18 cellular contexts compared by ENCODE assay signal in the genomic region with DNA sequence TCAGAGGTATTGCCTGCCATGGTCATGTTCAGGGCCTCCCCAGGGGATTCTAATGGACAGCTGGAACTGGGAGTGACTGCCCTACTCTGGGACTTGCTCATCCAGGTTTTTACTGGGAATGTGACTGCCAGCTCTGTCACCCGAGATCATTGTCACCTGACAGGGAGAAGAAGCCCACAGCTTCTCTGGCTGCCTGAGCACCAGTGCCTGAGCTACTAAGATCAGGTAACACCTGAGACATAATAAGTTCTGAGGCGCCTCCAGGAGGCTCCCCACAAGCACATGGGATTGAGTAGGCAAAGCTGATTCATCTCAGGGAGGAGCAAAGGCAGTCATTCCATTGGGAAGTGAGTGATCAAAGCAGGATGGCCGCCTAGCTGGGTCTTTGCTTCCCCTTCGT.
A peak's percentile ranks its signal among the peaks of the same experiment; 100 is the strongest.
DNase-seq lines count a peak whose midpoint lies in the region; ATAC-seq and TF ChIP-seq lines count a peak whose summit lies in the region.
"Had no signal": no experiment of that assay in that cellular context is flagged by ENCODE, and none has a peak within 500 bp of the region (broad histone marks: within the 10 kb centered on the region; RNA-seq: fewer than 3 reads in every experiment).

No MANE protein-coding gene starts in this region.

- POLR2A ChIA-PET in WTC11 (lab: Charles Lee), result no interaction called here

- peak; percentile 71 for ATAC-seq in WTC11
- no peak for ATAC-seq in GM21717 (IDR thresholded peaks at IDR 0.05; ENCODE audit: unreplicated experiment)
- no peak for ATAC-seq in HG03457 (IDR thresholded peaks at IDR 0.05; ENCODE audit: unreplicated experiment)
- ATAC-seq: stimulated activated naive CD8-positive, alpha-beta T cell treated with anti-CD3 and anti-CD28 coated beads, Interleukin-15, amount 100 ng/mL, for 72 hours; T-helper 17 cell had no signal

- H3K4me3 Mint-ChIP-seq in WTC11, result no peak overlapping the region
- H3K4me3 Mint-ChIP-seq: stimulated activated naive CD8-positive, alpha-beta T cell treated with anti-CD3 and anti-CD28 coated beads, Interleukin-15, amount 100 ng/mL, for 72 hours; T-helper 17 cell had no signal

- H3K27ac Mint-ChIP-seq in WTC11, result no peak overlapping the region
- H3K27ac Mint-ChIP-seq: T-helper 17 cell had no signal

- H3K36me3 Mint-ChIP-seq in WTC11, result no peaks in the 10 kb centered on the region

- no peaks in the 10 kb centered on the region for H3K27me3 Mint-ChIP-seq in WTC11 (ENCODE audit: low read depth)

- CTCF ChIA-PET in WTC11 (lab: Charles Lee), result interaction anchor here (0.9 to 2.3 kb wide), 5 partner anchors 17 to 678 kb away, joined by 3 to 7 read pairs (median 5); a partner anchor contains a TSS

- H3K9me3 Mint-ChIP-seq in WTC11, result no peaks in the 10 kb centered on the region
- H3K9me3 Mint-ChIP-seq: stimulated activated naive CD8-positive, alpha-beta T cell treated with anti-CD3 and anti-CD28 coated beads, Interleukin-15, amount 100 ng/mL, for 72 hours had no signal

- TF ChIP-seq CTCF in WTC11 (IDR thresholded peaks at IDR 0.05), result no peak

- DNase-seq in EH (ENCODE audit: low read depth) (peak; percentile 1), HT1080 (ENCODE audit: low read depth) (peak; percentile 65), WTC11 (ENCODE audit: low spot score) (no peak), left kidney (ENCODE audit: low read depth, low spot score) (peak; percentile 70), kidney glomerular epithelial cell (lab: John Stamatoyannopoulos, UW) (no peak), GM03348 (ENCODE audit: low spot score) (no peak)
- DNase-seq: activated CD4-positive, CD25-positive, alpha-beta regulatory T cell; GF-D8; kidney; NCI-H1436 treated with DMSO at 0.1 percent for 48 hours; NCI-H526 treated with DMSO at 0.1 percent for 48 hours; occipital lobe; Peyer's patch; stimulated activated CD4-positive, alpha-beta T cell treated with anti-CD3 and anti-CD28 coated beads, Interleukin-12 subunit alpha, Interleukin-12 subunit beta, amount 100 ng/mL, for 4 hours; stimulated activated naive CD8-positive, alpha-beta T cell treated with anti-CD3 and anti-CD28 coated beads, Interleukin-15, amount 100 ng/mL, for 72 hours; T-helper 17 cell had no signal

- H3K4me1 Mint-ChIP-seq in WTC11, result peaks cover 11% of the 10 kb centered on the region; the same call in 1 of the 2 replicates
- H3K4me1 Mint-ChIP-seq: stimulated activated naive CD8-positive, alpha-beta T cell treated with anti-CD3 and anti-CD28 coated beads, Interleukin-15, amount 100 ng/mL, for 72 hours had no signal

TF ChIP-seq in WTC11, 78 proteins besides CTCF, POLR2A, EP300 and RAD21:
- TF ChIP-seq ELF4 (CRISPR knock-in tag; IDR thresholded peaks at IDR 0.05; ENCODE audit: low read depth) (no peak), ZNF121 (CRISPR knock-in tag; IDR thresholded peaks at IDR 0.05) (no peak)
- TF ChIP-seq, protein P1, sequence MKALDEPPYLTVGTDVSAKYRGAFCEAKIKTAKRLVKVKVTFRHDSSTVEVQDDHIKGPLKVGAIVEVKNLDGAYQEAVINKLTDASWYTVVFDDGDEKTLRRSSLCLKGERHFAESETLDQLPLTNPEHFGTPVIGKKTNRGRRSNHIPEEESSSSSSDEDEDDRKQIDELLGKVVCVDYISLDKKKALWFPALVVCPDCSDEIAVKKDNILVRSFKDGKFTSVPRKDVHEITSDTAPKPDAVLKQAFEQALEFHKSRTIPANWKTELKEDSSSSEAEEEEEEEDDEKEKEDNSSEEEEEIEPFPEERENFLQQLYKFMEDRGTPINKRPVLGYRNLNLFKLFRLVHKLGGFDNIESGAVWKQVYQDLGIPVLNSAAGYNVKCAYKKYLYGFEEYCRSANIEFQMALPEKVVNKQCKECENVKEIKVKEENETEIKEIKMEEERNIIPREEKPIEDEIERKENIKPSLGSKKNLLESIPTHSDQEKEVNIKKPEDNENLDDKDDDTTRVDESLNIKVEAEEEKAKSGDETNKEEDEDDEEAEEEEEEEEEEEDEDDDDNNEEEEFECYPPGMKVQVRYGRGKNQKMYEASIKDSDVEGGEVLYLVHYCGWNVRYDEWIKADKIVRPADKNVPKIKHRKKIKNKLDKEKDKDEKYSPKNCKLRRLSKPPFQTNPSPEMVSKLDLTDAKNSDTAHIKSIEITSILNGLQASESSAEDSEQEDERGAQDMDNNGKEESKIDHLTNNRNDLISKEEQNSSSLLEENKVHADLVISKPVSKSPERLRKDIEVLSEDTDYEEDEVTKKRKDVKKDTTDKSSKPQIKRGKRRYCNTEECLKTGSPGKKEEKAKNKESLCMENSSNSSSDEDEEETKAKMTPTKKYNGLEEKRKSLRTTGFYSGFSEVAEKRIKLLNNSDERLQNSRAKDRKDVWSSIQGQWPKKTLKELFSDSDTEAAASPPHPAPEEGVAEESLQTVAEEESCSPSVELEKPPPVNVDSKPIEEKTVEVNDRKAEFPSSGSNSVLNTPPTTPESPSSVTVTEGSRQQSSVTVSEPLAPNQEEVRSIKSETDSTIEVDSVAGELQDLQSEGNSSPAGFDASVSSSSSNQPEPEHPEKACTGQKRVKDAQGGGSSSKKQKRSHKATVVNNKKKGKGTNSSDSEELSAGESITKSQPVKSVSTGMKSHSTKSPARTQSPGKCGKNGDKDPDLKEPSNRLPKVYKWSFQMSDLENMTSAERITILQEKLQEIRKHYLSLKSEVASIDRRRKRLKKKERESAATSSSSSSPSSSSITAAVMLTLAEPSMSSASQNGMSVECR (CRISPR knock-in tag; IDR thresholded peaks at IDR 0.05; ENCODE audit: borderline replicate concordance), result no peak

Comparison
In these comparisons a context has a peak if more than half of its experiments do, and no peak if none do; other contexts are left out.
1. DNase-seq: peak in EH (single experiment), HT1080 (single experiment) and left kidney (single experiment); none in WTC11 (single experiment), kidney glomerular epithelial cell (single experiment) and GM03348 (single experiment).